In genomic region chr6:104003803-104004516, GRCh38 we compare ENCODE assay signal across 27 cellular contexts.
DNase-seq lines count a peak whose midpoint lies in the region; ATAC-seq, FAIRE-seq and TF ChIP-seq lines count a peak whose summit lies in the region.
"Had no signal": no experiment of that assay in that cellular context is flagged by ENCODE, and none has a peak within 500 bp of the region (broad histone marks: within the 10 kb centered on the region; RNA-seq: fewer than 3 reads in every experiment).

No MANE protein-coding gene starts in this region.

- H2BK120ac ChIP-seq in neuronal stem cell (ENCODE audit: low read depth, low read length): no peak overlapping the region

- 48% methylated on average over 3 of the region's 3 CpGs for WGBS in right lobe of liver (ENCODE audit: insufficient coverage, low coverage, low lambda C conversion rate, missing lambda C conversion rate)
- WGBS in neuronal stem cell (ENCODE audit: extremely low coverage in 2 of 2, insufficient read length in 2 of 2, insufficient replicate concordance in 1 of 2), 2 donors: no CpG with 5 or more reads among the region's 3 CpGs

- H2BK15ac ChIP-seq in neuronal stem cell (ENCODE audit: low read length): no peak overlapping the region

- no peak overlapping the region for H4K8ac ChIP-seq in neuronal stem cell (ENCODE audit: low read depth, low read length)

- no peak overlapping the region for H3K27ac ChIP-seq in astrocyte (ENCODE audit: low read depth, low read length)
- H3K27ac ChIP-seq in right lobe of liver: no peak overlapping the region
- no peak overlapping the region for H3K27ac ChIP-seq in neuronal stem cell (replicated peaks; ENCODE audit: low read length)
- H3K27ac ChIP-seq: BLaER1, dorsolateral prefrontal cortex, transverse colon had no signal

- H2AK5ac ChIP-seq in neuronal stem cell (ENCODE audit: low read depth, low read length): no peak overlapping the region

- H2BK5ac ChIP-seq in neuronal stem cell (ENCODE audit: low read length): no peak overlapping the region

- H3K36me3 Mint-ChIP-seq in astrocyte (ENCODE audit: low read depth, unreplicated experiment): no peaks in the 10 kb centered on the region
- H3K36me3 Mint-ChIP-seq: activated CD4-positive, alpha-beta memory T cell treated with anti-CD3 and anti-CD28 coated beads for 36 hours; activated naive CD4-positive, alpha-beta T cell treated with anti-CD3 and anti-CD28 coated beads, Interleukin-2, amount 50 U/mL, for 72 hours; brain; memory B cell; natural killer cell treated with Interleukin-12 subunit alpha and Interleukin-12 subunit beta and Interleukin-15 and Interleukin-18, amount 100 ng/mL, for 72 hours had no signal

- intact Hi-C loops in right lobe of liver (cut with DNase I): no loop called here

- no peak overlapping the region for H3K27ac Mint-ChIP-seq in astrocyte (ENCODE audit: unreplicated experiment)
- H3K27ac Mint-ChIP-seq: activated CD4-positive, alpha-beta memory T cell treated with anti-CD3 and anti-CD28 coated beads for 36 hours; activated naive CD4-positive, alpha-beta T cell treated with anti-CD3 and anti-CD28 coated beads, Interleukin-2, amount 50 U/mL, for 72 hours; brain; memory B cell; natural killer cell treated with Interleukin-12 subunit alpha and Interleukin-12 subunit beta and Interleukin-15 and Interleukin-18, amount 100 ng/mL, for 72 hours had no signal

- no peak overlapping the region for H3K4ac ChIP-seq in neuronal stem cell (ENCODE audit: low read length)

- TF ChIP-seq CTCF in astrocyte (IDR thresholded peaks at IDR 0.05; ENCODE audit: insufficient read depth, low read depth, low read length) (peak; percentile 3), right lobe of liver (IDR thresholded peaks at IDR 0.05) (peak in 3 of 4 donors; percentile 21 to 28 (median 23))

- H3K79me1 ChIP-seq in neuronal stem cell (ENCODE audit: low read depth, low read length): no peaks in the 10 kb centered on the region

- H3K27me3 ChIP-seq in astrocyte (ENCODE audit: insufficient read depth, low read length) (no peaks in the 10 kb centered on the region), right lobe of liver (no peaks in the 10 kb centered on the region), neuronal stem cell (ENCODE audit: control insufficient read depth in 3 of 3, insufficient read depth in 3 of 3, low read depth in 1 of 3, low read length in 3 of 3) (no peaks in the 10 kb centered on the region)
- H3K27me3 ChIP-seq: BLaER1, transverse colon had no signal

- H4K91ac ChIP-seq in neuronal stem cell (ENCODE audit: low read depth, low read length, poor library complexity): no peak overlapping the region

- no peak overlapping the region for H2AFZ ChIP-seq in astrocyte (ENCODE audit: low read depth, low read length)
- no peak overlapping the region for H2AFZ ChIP-seq in neuronal stem cell (ENCODE audit: low read length)

- no peak for TF ChIP-seq POLR2A in right lobe of liver (IDR thresholded peaks at IDR 0.05)
- no peak for TF ChIP-seq POLR2A in GM12892 (IDR thresholded peaks at IDR 0.05; ENCODE audit: low read depth, low read length)

- no peaks in the 10 kb centered on the region for H3K4me1 Mint-ChIP-seq in astrocyte (ENCODE audit: low read depth, unreplicated experiment)
- H3K4me1 Mint-ChIP-seq: brain, memory B cell had no signal

- H3K18ac ChIP-seq in neuronal stem cell (ENCODE audit: low read length): no peak overlapping the region

- H3K4me3 ChIP-seq in astrocyte (ENCODE audit: insufficient read depth, low read depth, low read length) (no peak overlapping the region), right lobe of liver (no peak overlapping the region), neuronal stem cell (ENCODE audit: low read length in 2 of 2) (no peak overlapping the region)
- H3K4me3 ChIP-seq: BLaER1, dorsolateral prefrontal cortex, HAP-1, transverse colon had no signal

- FAIRE-seq in astrocyte (lab: Jason Lieb, UNC) (no peak), GM12892 (lab: Jason Lieb, UNC) (no peak)
- FAIRE-seq: GM18507, islet of Langerhans, TTC549 had no signal

- H3K27me3 Mint-ChIP-seq in astrocyte (ENCODE audit: low read depth, unreplicated experiment): no peaks in the 10 kb centered on the region
- H3K27me3 Mint-ChIP-seq: activated CD4-positive, alpha-beta memory T cell treated with anti-CD3 and anti-CD28 coated beads for 36 hours; brain; memory B cell; natural killer cell treated with Interleukin-12 subunit alpha and Interleukin-12 subunit beta and Interleukin-15 and Interleukin-18, amount 100 ng/mL, for 72 hours had no signal

- H3K79me2 ChIP-seq in astrocyte (ENCODE audit: insufficient read depth, low read length): no peaks in the 10 kb centered on the region

- H3K9me3 ChIP-seq in astrocyte (ENCODE audit: insufficient read depth, low read depth, low read length) (no peaks in the 10 kb centered on the region), right lobe of liver (no peaks in the 10 kb centered on the region), neuronal stem cell (replicated peaks in 1 of 2; ENCODE audit: control insufficient read depth in 2 of 2, insufficient read depth in 1 of 2, low read depth in 1 of 2, low read length in 2 of 2) (no peaks in the 10 kb centered on the region)
- H3K9me3 ChIP-seq: BLaER1, HAP-1, transverse colon had no signal

- H3K14ac ChIP-seq in neuronal stem cell (ENCODE audit: low read length): no peak overlapping the region

- H3K36me3 ChIP-seq in astrocyte (ENCODE audit: insufficient read depth, low read length): no peaks in the 10 kb centered on the region
- no peaks in the 10 kb centered on the region for H3K36me3 ChIP-seq in right lobe of liver
- H3K36me3 ChIP-seq in neuronal stem cell (replicated peaks in 1 of 2; ENCODE audit: control insufficient read depth in 2 of 2, insufficient read depth in 2 of 2, low read length in 2 of 2): no peaks in the 10 kb centered on the region
- H3K36me3 ChIP-seq: BLaER1, HAP-1, transverse colon had no signal

- H3K4me3 Mint-ChIP-seq in astrocyte (ENCODE audit: unreplicated experiment): no peak overlapping the region
- H3K4me3 Mint-ChIP-seq: activated CD4-positive, alpha-beta memory T cell treated with anti-CD3 and anti-CD28 coated beads for 36 hours; brain; memory B cell; natural killer cell treated with Interleukin-12 subunit alpha and Interleukin-12 subunit beta and Interleukin-15 and Interleukin-18, amount 100 ng/mL, for 72 hours had no signal

- peaks cover 3% of the 10 kb centered on the region for H3K9me3 Mint-ChIP-seq in astrocyte (ENCODE audit: unreplicated experiment)
- H3K9me3 Mint-ChIP-seq: activated CD4-positive, alpha-beta memory T cell treated with anti-CD3 and anti-CD28 coated beads for 36 hours; activated naive CD4-positive, alpha-beta T cell treated with anti-CD3 and anti-CD28 coated beads, Interleukin-2, amount 50 U/mL, for 72 hours; memory B cell; natural killer cell treated with Interleukin-12 subunit alpha and Interleukin-12 subunit beta and Interleukin-15 and Interleukin-18, amount 100 ng/mL, for 72 hours had no signal

- H3K9ac ChIP-seq in astrocyte (ENCODE audit: low read length) (no peak overlapping the region), neuronal stem cell (ENCODE audit: low read depth, low read length, poor library complexity) (no peak overlapping the region)
- H3K9ac ChIP-seq: BLaER1 had no signal

- no peak overlapping the region for H3K23ac ChIP-seq in neuronal stem cell (ENCODE audit: low read depth, low read length, poor library complexity)

- DNase-seq in ELR (ENCODE audit: low read depth) (peak; percentile 21), KG1 (lab: John Stamatoyannopoulos, UW) (peak; percentile 0), astrocyte (ENCODE audit: low read depth) (no peak), right lobe of liver (no peak), neuronal stem cell (ENCODE audit: low spot score) (no peak), GM12892 (ENCODE audit: insufficient read length) (no peak)
- no peak for DNase-seq in activated CD4-positive, CD25-positive, alpha-beta regulatory T cell (lab: John Stamatoyannopoulos, UW)
- DNase-seq: activated CD4-positive, alpha-beta memory T cell treated with anti-CD3 and anti-CD28 coated beads for 36 hours; activated T-cell treated with anti-CD3 and anti-CD28 coated beads, Interleukin-2, amount 50 U/mL, for 48 hours; DMS153; dorsolateral prefrontal cortex; MM.1S; NCI-H187 treated with DMSO at 0.1 percent for 48 hours; NCI-H446; stimulated activated naive CD4-positive, alpha-beta T cell; transverse colon had no signal

- H3K4me1 ChIP-seq in astrocyte (ENCODE audit: insufficient read depth, low read length): no peaks in the 10 kb centered on the region
- H3K4me1 ChIP-seq in right lobe of liver: no peaks in the 10 kb centered on the region
- no peaks in the 10 kb centered on the region for H3K4me1 ChIP-seq in neuronal stem cell (ENCODE audit: control insufficient read depth in 2 of 2, insufficient read depth in 1 of 2, low read depth in 1 of 2, low read length in 2 of 2)
- H3K4me1 ChIP-seq: BLaER1, HAP-1, transverse colon had no signal

- H4K20me1 ChIP-seq in astrocyte (ENCODE audit: insufficient read depth, low read length): no peaks in the 10 kb centered on the region
- H4K20me1 ChIP-seq: BLaER1 had no signal

- H2BK12ac ChIP-seq in neuronal stem cell (ENCODE audit: low read length): no peak overlapping the region

- ATAC-seq in right lobe of liver (peak in 1 of 4 donors; percentile 18), GM18858 (IDR thresholded peaks at IDR 0.05; ENCODE audit: unreplicated experiment) (no peak)
- ATAC-seq: activated naive CD4-positive, alpha-beta T cell treated with anti-CD3 and anti-CD28 coated beads, Interleukin-2, amount 50 U/mL, for 72 hours; esophagus mucosa; natural killer cell treated with Interleukin-12 subunit alpha and Interleukin-12 subunit beta and Interleukin-15 and Interleukin-18, amount 100 ng/mL, for 72 hours had no signal

- no peak overlapping the region for H3K4me2 ChIP-seq in astrocyte (ENCODE audit: low read length)
- no peak overlapping the region for H3K4me2 ChIP-seq in neuronal stem cell (ENCODE audit: insufficient read depth, low read length, poor library complexity, severe bottlenecking)
- H3K4me2 ChIP-seq: BLaER1 had no signal

Comparison
In these comparisons a context has a peak if more than half of its experiments do, and no peak if none do; other contexts are left out.
1. DNase-seq: peak in ELR (single experiment) and KG1 (single experiment); none in astrocyte (single experiment), right lobe of liver (0 of 3), neuronal stem cell (single experiment), GM12892 (single experiment) and activated CD4-positive, CD25-positive, alpha-beta regulatory T cell (0 of 4).